In genomic region chr15:75672646-75673425, GRCh38 we compare ENCODE assay signal across 8 cellular contexts. TPM values are rescaled to one million over a fixed set of nuclear protein-coding genes. Genes with fewer than 3 reads are reported as not detected.
DNase-seq lines count a peak whose midpoint lies in the region; ATAC-seq and TF ChIP-seq lines count a peak whose summit lies in the region.

No MANE protein-coding gene starts in this region.

- POLR2A ChIA-PET in WTC11 (lab: Charles Lee): interaction anchor here (1.0 to 2.2 kb wide), 7 partner anchors 12 to 218 kb away, joined by 3 to 12 read pairs (median 3); partner anchors contain the start of genes IMP3 and SNX33

- no peak overlapping the region for H3K4me3 ChIP-seq in retinal pigment epithelial cell (ENCODE audit: low read length)

- no peaks in the 10 kb centered on the region for H3K27me3 Mint-ChIP-seq in WTC11 (ENCODE audit: low read depth)

- intact Hi-C loops in left ventricle myocardium superior (cut with micrococcal nuclease): no loop called here

- no peaks in the 10 kb centered on the region; the same call in 1 of the 2 replicates for H3K36me3 Mint-ChIP-seq in WTC11

- CTCF ChIA-PET in WTC11 (lab: Charles Lee): interaction anchor here (0.7 to 2.1 kb wide), 8 partner anchors 12 to 305 kb away, joined by 3 to 11 read pairs (median 6); partner anchors contain the start of genes MAN2C1 and SNX33

- H3K9me3 Mint-ChIP-seq in WTC11: no peaks in the 10 kb centered on the region

- peak overlapping the region; percentile 89; the same call in 1 of the 2 replicates for H3K27ac Mint-ChIP-seq in WTC11

- H3K4me3 Mint-ChIP-seq in WTC11: no peak overlapping the region

- H3K4me1 Mint-ChIP-seq in WTC11: peaks cover 20% of the 10 kb centered on the region

- DNase-seq in ELF-1 (ENCODE audit: low read depth, low spot score): peak; percentile 90
- no peak for DNase-seq in WTC11 (ENCODE audit: low spot score)
- DNase-seq in left ventricle myocardium superior: peak; percentile 71
- peak; percentile 94 for DNase-seq in retinal pigment epithelial cell (ENCODE audit: low read depth)
- DNase-seq in activated CD8-positive, alpha-beta memory T cell treated with anti-CD3 and anti-CD28 coated beads for 24 hours: no peak
- no peak for DNase-seq in NCI-H69 (lab: John Stamatoyannopoulos, UW)
- no peak for DNase-seq in RKO (ENCODE audit: low spot score)
- no peak for DNase-seq in activated T-cell treated with anti-CD3 and anti-CD28 coated beads, Interleukin-2, amount 50 U/mL, for 1 hour

- TF ChIP-seq CTCF in WTC11 (IDR thresholded peaks at IDR 0.05) (no peak), retinal pigment epithelial cell (conservative IDR thresholded peaks at IDR 0.05; ENCODE audit: low read depth, low read length) (no peak)

- ATAC-seq in WTC11: peak; percentile 39
- peak; percentile 50 for ATAC-seq in left ventricle myocardium superior

TF ChIP-seq in WTC11, 78 proteins besides CTCF, POLR2A, EP300 and RAD21:
- TF ChIP-seq CREB1 (CRISPR knock-in tag; IDR thresholded peaks at IDR 0.05): 0 out of 2 replicates have a peak, but pooled peaks have one; percentile 34
- no peak for TF ChIP-seq FOXP1 (CRISPR knock-in tag; IDR thresholded peaks at IDR 0.05; ENCODE audit: borderline replicate concordance)

RNA-seq across cellular contexts. Expression of gene SNX33, which starts 25.1 kb away (rescaled TPM):
- 17.8 to 19.8 TPM (median 18.9 TPM) in 3 replicates for total RNA-seq in WTC11 (2021)
- total RNA-seq in left ventricle myocardium superior: 12.0 TPM

RNA-seq across cellular contexts. Expression of gene IMP3, which starts 32.8 kb away (rescaled TPM):
- 93.7 to 107 TPM (median 94.8 TPM) in 3 replicates for total RNA-seq in WTC11 (2021)
- 45.3 TPM for total RNA-seq in left ventricle myocardium superior

RNA-seq across cellular contexts. Expression of gene CSPG4, which starts 39.8 kb away (rescaled TPM):
- 2.9 to 3.6 TPM (median 3.6 TPM) in 3 replicates for total RNA-seq in WTC11 (2021)
- total RNA-seq in left ventricle myocardium superior: 5.2 TPM

RNA-seq across cellular contexts. Expression of gene SNUPN, which starts 47.3 kb away (rescaled TPM):
- total RNA-seq in WTC11 (2021): 25.9 to 28.4 TPM (median 27.9 TPM) in 3 replicates
- total RNA-seq in left ventricle myocardium superior: 18.1 TPM

Comparison
In these comparisons a context has a peak if more than half of its experiments do, and no peak if none do; other contexts are left out.
1. DNase-seq: peak in ELF-1 (single experiment), left ventricle myocardium superior (single experiment) and retinal pigment epithelial cell (single experiment); none in WTC11 (single experiment), activated CD8-positive, alpha-beta memory T cell treated with anti-CD3 and anti-CD28 coated beads for 24 hours (single experiment), NCI-H69 (single experiment), RKO (single experiment) and activated T-cell treated with anti-CD3 and anti-CD28 coated beads, Interleukin-2, amount 50 U/mL, for 1 hour (single experiment).